In the genomic region with DNA sequence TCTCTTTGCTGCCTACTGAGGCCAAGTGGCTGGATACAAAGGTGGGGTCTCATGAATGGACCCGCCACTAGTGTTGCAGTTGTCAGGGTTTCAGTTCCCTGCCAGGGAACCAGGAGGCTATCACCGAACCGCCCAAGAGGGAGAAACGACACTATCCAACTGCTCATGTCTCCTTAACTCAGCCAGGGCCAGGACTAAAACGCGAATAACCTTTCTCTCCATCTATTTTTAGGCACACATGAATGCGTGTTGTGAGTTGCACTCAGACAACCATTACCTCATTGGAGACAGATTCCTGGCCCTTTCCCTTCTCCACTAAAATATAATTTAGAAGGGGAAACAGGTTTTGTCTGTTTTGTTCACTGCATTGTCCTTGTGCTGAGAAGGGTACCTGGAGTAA, we compare ENCODE assay signal across 30 cellular contexts.
"Had no signal": no experiment of that assay in that cellular context is flagged by ENCODE, and none has a peak within 500 bp of the region (broad histone marks: within the 10 kb centered on the region; RNA-seq: fewer than 3 reads in every experiment).

No MANE protein-coding gene starts in this region.

- H3K9me3 ChIP-seq: adrenal gland, body of pancreas, esophagus muscularis mucosa, gastrocnemius medialis had no signal

- H3K36me3 ChIP-seq: adrenal gland, esophagus muscularis mucosa, gastrocnemius medialis, heart right ventricle, WERI-Rb-1 had no signal

- H3K27ac ChIP-seq: adrenal gland, body of pancreas, esophagus muscularis mucosa, foreskin keratinocyte, gastrocnemius medialis, WERI-Rb-1 had no signal

- H3K4me1 ChIP-seq: adrenal gland, body of pancreas, esophagus muscularis mucosa, foreskin keratinocyte, gastrocnemius medialis, heart right ventricle had no signal

- H3K27me3 ChIP-seq: adrenal gland, body of pancreas, esophagus muscularis mucosa, foreskin keratinocyte, gastrocnemius medialis, heart right ventricle had no signal

- DNase-seq: activated B cell treated with CpG ODN at 0.5 μM for 24 hours; activated CD4-positive, alpha-beta memory T cell treated with anti-CD3 and anti-CD28 coated beads for 36 hours; activated CD4-positive, alpha-beta T cell treated with anti-CD3 and anti-CD28 coated beads for 48 hours; activated CD8-positive, alpha-beta memory T cell treated with anti-CD3 and anti-CD28 coated beads, Interleukin-2, amount 10 ng/mL, durations not matched to agents 7 days and 5 days; activated CD8-positive, alpha-beta memory T cell treated with anti-CD3 and anti-CD28 coated beads, Interleukin-2, amount 50 U/mL, for 4 hours; activated CD8-positive, alpha-beta T cell treated with anti-CD3 and anti-CD28 coated beads, Interleukin-2, amount 10 ng/mL, durations not matched to agents 7 days and 5 days; activated effector memory CD4-positive, alpha-beta T cell treated with anti-CD3 and anti-CD28 coated beads, Interleukin-2, amount 50 U/mL, for 16 hours; activated naive CD4-positive, alpha-beta T cell treated with anti-CD3 and anti-CD28 coated beads for 36 hours; activated naive CD8-positive, alpha-beta T cell treated with anti-CD3 and anti-CD28 coated beads for 36 hours; activated naive CD8-positive, alpha-beta T cell treated with anti-CD3 and anti-CD28 coated beads, Interleukin-2, amount 50 U/mL, for 24 hours; activated T-cell treated with anti-CD3 and anti-CD28 coated beads, Interleukin-2, amount 50 U/mL, for 1 hour; activated T-cell treated with anti-CD3 and anti-CD28 coated beads, Interleukin-2, amount 50 U/mL, for 48 hours; adrenal gland; amygdala; aorta; body of pancreas; caudate nucleus; cortex of kidney; dermis blood vessel endothelial cell; effector CD4-positive, alpha-beta T cell; effector memory CD8-positive, alpha-beta T cell; erythroblast; foreskin keratinocyte; gastrocnemius medialis; glutamatergic neuron; heart right ventricle; T-helper 17 cell; T1000; WERI-Rb-1 had no signal

- H3K4me3 ChIP-seq: adrenal gland, body of pancreas, esophagus muscularis mucosa, gastrocnemius medialis, heart right ventricle had no signal
